ENCODE assay signal across 20 cellular contexts in the genomic region with DNA sequence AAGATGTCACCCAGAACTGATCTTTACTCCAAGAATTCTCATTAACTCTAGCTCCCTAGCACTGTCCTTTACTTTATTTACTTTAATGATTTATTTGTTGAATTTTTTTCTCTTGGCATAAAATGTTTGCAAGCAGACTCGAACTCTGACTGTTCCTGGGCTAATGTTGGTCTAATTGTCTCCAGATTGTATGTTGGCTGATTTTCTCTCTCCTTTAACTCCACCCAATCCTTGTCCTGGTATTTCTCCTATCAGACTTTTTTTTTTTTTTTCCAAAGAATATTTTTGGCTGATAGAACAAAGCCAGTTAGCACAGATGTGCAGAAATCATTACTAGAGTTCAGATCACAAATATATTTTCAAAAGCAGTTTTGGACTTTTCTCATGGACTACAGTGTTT.
DNase-seq lines count a peak whose midpoint lies in the region; ATAC-seq, FAIRE-seq and TF ChIP-seq lines count a peak whose summit lies in the region.
"Had no signal": no experiment of that assay in that cellular context is flagged by ENCODE, and none has a peak within 500 bp of the region (broad histone marks: within the 10 kb centered on the region; RNA-seq: fewer than 3 reads in every experiment).

No MANE protein-coding gene starts in this region.

- H3K4me2 ChIP-seq in K562 (ENCODE audit: insufficient read depth, low read length) = no peak overlapping the region
- H3K4me2 ChIP-seq: GM23338 had no signal

- no peaks in the 10 kb centered on the region for H3K9me3 Mint-ChIP-seq in Calu3 (ENCODE audit: low read depth, unreplicated experiment)
- no peaks in the 10 kb centered on the region for H3K9me3 Mint-ChIP-seq in mesothelial cell of epicardium
- no peaks in the 10 kb centered on the region for H3K9me3 Mint-ChIP-seq in CD14-positive monocyte
- H3K9me3 Mint-ChIP-seq: GM23338 had no signal

- H3K27ac ChIP-seq in K562 (ENCODE audit: extremely low read depth, low read depth, low read length) = no peak overlapping the region

- no peak for TF ChIP-seq RAD21 in K562 (CRISPR knock-in tag; conservative IDR thresholded peaks at IDR 0.05 in 1 of 2, IDR thresholded peaks at IDR 0.05 in 1 of 2)

- peaks cover 5% of the 10 kb centered on the region for H3K9me1 ChIP-seq in K562 (ENCODE audit: control insufficient read depth, insufficient read depth, low read length)

- H3K4me3 ChIP-seq in HFF-Myc (replicated peaks; ENCODE audit: low read depth, low read length) = no peak overlapping the region
- no peak overlapping the region for H3K4me3 ChIP-seq in K562
- H3K4me3 ChIP-seq: GM23338, MG63 had no signal

- H3K27me3 ChIP-seq in K562 (ENCODE audit: control insufficient read depth in 2 of 2, insufficient read depth in 2 of 2, low read length in 2 of 2) = no peaks in the 10 kb centered on the region
- H3K27me3 ChIP-seq: MG63 had no signal

- no peaks in the 10 kb centered on the region for H4K20me1 ChIP-seq in K562 (replicated peaks; ENCODE audit: control insufficient read depth, insufficient read depth, low read length)

- H3K9me3 ChIP-seq in K562 (replicated peaks; ENCODE audit: control insufficient read depth, insufficient read depth, low read depth, low read length) = no peaks in the 10 kb centered on the region
- H3K9me3 ChIP-seq: MG63 had no signal

- in situ Hi-C loops in K562 (cut with MboI) = no loop called here

- CTCF ChIA-PET in Calu3 (lab: Charles Lee) = no interaction called here
- CTCF ChIA-PET in K562 (lab: Yijun Ruan, JAX; ENCODE audit: low intra/inter-chr PET ratio) = no interaction called here

- no peak for FAIRE-seq in K562 (lab: Jason Lieb, UNC)
- FAIRE-seq: GM12892 had no signal

- no peaks in the 10 kb centered on the region for H3K4me1 Mint-ChIP-seq in Calu3 (ENCODE audit: low read depth, unreplicated experiment)
- H3K4me1 Mint-ChIP-seq in mesothelial cell of epicardium = peaks cover 8% of the 10 kb centered on the region
- peaks cover 2% of the 10 kb centered on the region for H3K4me1 Mint-ChIP-seq in CD14-positive monocyte

- H3K36me3 ChIP-seq in K562 (ENCODE audit: control insufficient read depth, insufficient read depth, low read length) = peaks cover 56% of the 10 kb centered on the region

- no peaks in the 10 kb centered on the region for H3K79me2 ChIP-seq in K562 (ENCODE audit: control insufficient read depth, insufficient read depth, low read length)

- intact Hi-C loops in Calu3 (cut with micrococcal nuclease; ENCODE audit: unreplicated experiment) (no loop called here), K562 (cut with micrococcal nuclease) (no loop called here), CD14-positive monocyte (cut with micrococcal nuclease) (no loop called here)

- H3K9ac ChIP-seq in K562 (ENCODE audit: insufficient read depth in 1 of 2, low read depth in 2 of 2, low read length in 2 of 2) = no peak overlapping the region

- TF ChIP-seq CTCF in Calu3 (IDR thresholded peaks at IDR 0.05; ENCODE audit: unreplicated experiment) = no peak
- TF ChIP-seq CTCF in HFF-Myc (IDR thresholded peaks at IDR 0.05; ENCODE audit: low read depth, low read length, missing control alignments) = no peak
- no peak for TF ChIP-seq CTCF in K562 (IDR thresholded peaks at IDR 0.05 in 2 of 3, conservative IDR thresholded peaks at IDR 0.05 in 1 of 3; ENCODE audit: insufficient read depth in 2 of 3, low read depth in 1 of 3, low read length in 3 of 3)
- no peak for TF ChIP-seq CTCF in mesothelial cell of epicardium (IDR thresholded peaks at IDR 0.05; ENCODE audit: unreplicated experiment)
- no peak for TF ChIP-seq CTCF in CD14-positive monocyte (IDR thresholded peaks at IDR 0.05)

- WGBS in K562 (ENCODE audit: insufficient coverage, low coverage, missing lambda C conversion rate) = 91% methylated on average over 1 of the region's 1 CpG

- H3K4me1 ChIP-seq in K562 (replicated peaks in 1 of 2; ENCODE audit: control insufficient read depth in 2 of 2, insufficient read depth in 2 of 2, low read length in 2 of 2) = no peaks in the 10 kb centered on the region

- TF ChIP-seq EP300 in K562 (IDR thresholded peaks at IDR 0.05; ENCODE audit: low read length) = no peak

- no peaks in the 10 kb centered on the region for H3K36me3 Mint-ChIP-seq in Calu3 (ENCODE audit: insufficient read depth, unreplicated experiment)
- H3K36me3 Mint-ChIP-seq in mesothelial cell of epicardium = peaks cover 14% of the 10 kb centered on the region
- H3K36me3 Mint-ChIP-seq in CD14-positive monocyte = peaks cover 68 to 77% of the 10 kb centered on the region in 2 donors

- H3K27me3 Mint-ChIP-seq in Calu3 (ENCODE audit: unreplicated experiment) (no peaks in the 10 kb centered on the region), mesothelial cell of epicardium (ENCODE audit: low read depth) (no peaks in the 10 kb centered on the region), CD14-positive monocyte (ENCODE audit: low read depth in 3 of 3) (no peaks in the 10 kb centered on the region)

- DNase-seq in Calu3 (no peak), HFF-Myc (ENCODE audit: extremely low read depth, low read depth) (peak; percentile 29), K562 (ENCODE audit: extremely low read depth in 1 of 4, low spot score in 3 of 4) (no peak), mesothelial cell of epicardium (ENCODE audit: low spot score in 2 of 2, unreplicated experiment in 2 of 2) (no peak), CD14-positive monocyte (ENCODE audit: low spot score) (no peak), DMS153 treated with DMSO at 0.1 percent for 48 hours (lab: John Stamatoyannopoulos, UW; ENCODE audit: unreplicated experiment) (no peak)
- no peak for DNase-seq in stimulated activated CD8-positive, alpha-beta memory T cell treated with anti-CD3 and anti-CD28 coated beads, Interleukin-4, amount 100 ng/mL, for 48 hours
- DNase-seq: ACHN, C1 segment of cervical spinal cord, DMS153, KG1, MG63, NCI-H1105 treated with DMSO at 0.1 percent for 48 hours, NCI-H187, NCI-H446 treated with DMSO at 0.1 percent for 48 hours, NCI-H748 treated with DMSO at 0.1 percent for 48 hours had no signal

- ATAC-seq in K562 = no peak
- ATAC-seq in GM19328 (IDR thresholded peaks at IDR 0.05; ENCODE audit: unreplicated experiment) = no peak
- ATAC-seq: GM23338, Right ventricle myocardium inferior had no signal

- POLR2A ChIA-PET in K562 (lab: Yijun Ruan, JAX) = no interaction called here

- H3K27ac Mint-ChIP-seq in Calu3 (ENCODE audit: unreplicated experiment) = no peak overlapping the region
- H3K27ac Mint-ChIP-seq in mesothelial cell of epicardium = peak overlapping the region; percentile 51
- H3K27ac Mint-ChIP-seq in CD14-positive monocyte = no peak overlapping the region
- H3K27ac Mint-ChIP-seq: GM23338 had no signal

- TF ChIP-seq POLR2A in K562 (conservative IDR thresholded peaks at IDR 0.05) = no peak

- H2AFZ ChIP-seq in K562 (ENCODE audit: low read depth, low read length) = no peak overlapping the region
- H2AFZ ChIP-seq: GM23338 had no signal

- H3K4me3 Mint-ChIP-seq in Calu3 (ENCODE audit: low read depth, unreplicated experiment) = no peak overlapping the region
- no peak overlapping the region for H3K4me3 Mint-ChIP-seq in mesothelial cell of epicardium
- no peak overlapping the region for H3K4me3 Mint-ChIP-seq in CD14-positive monocyte
- H3K4me3 Mint-ChIP-seq: GM23338 had no signal

- BruUV-seq in Calu3 (replicated peaks; lab: Mats Ljungman, UMichigan) (TSS peak; percentile 14), K562 (replicated peaks; lab: Mats Ljungman, UMichigan) (TSS peak; percentile 11)

TF ChIP-seq in K562, 482 proteins besides CTCF, POLR2A, EP300 and RAD21 (continues in another document):
- TF ChIP-seq ZNF778 (CRISPR knock-in tag; IDR thresholded peaks at IDR 0.05) (no peak), RBM22 (IDR thresholded peaks at IDR 0.05; ENCODE audit: low read depth, low read length, poor library complexity, severe bottlenecking) (no peak), STAT5A (IDR thresholded peaks at IDR 0.05; ENCODE audit: borderline replicate concordance, low read length) (no peak), ZNF24 (IDR thresholded peaks at IDR 0.05) (no peak), ZNF551 (CRISPR knock-in tag; IDR thresholded peaks at IDR 0.05) (no peak), ZKSCAN3 (CRISPR knock-in tag; IDR thresholded peaks at IDR 0.05) (no peak), GABPB1 (CRISPR knock-in tag; IDR thresholded peaks at IDR 0.05) (no peak), NFRKB (IDR thresholded peaks at IDR 0.05; ENCODE audit: low read depth) (no peak)
- TF ChIP-seq, protein P1, sequence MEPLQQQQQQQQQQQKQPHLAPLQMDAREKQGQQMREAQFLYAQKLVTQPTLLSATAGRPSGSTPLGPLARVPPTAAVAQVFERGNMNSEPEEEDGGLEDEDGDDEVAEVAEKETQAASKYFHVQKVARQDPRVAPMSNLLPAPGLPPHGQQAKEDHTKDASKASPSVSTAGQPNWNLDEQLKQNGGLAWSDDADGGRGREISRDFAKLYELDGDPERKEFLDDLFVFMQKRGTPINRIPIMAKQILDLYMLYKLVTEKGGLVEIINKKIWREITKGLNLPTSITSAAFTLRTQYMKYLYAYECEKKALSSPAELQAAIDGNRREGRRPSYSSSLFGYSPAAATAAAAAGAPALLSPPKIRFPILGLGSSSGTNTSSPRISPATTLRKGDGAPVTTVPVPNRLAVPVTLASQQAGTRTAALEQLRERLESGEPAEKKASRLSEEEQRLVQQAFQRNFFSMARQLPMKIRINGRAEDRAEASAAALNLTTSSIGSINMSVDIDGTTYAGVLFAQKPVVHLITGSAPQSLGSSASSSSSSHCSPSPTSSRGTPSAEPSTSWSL (CRISPR knock-in tag; IDR thresholded peaks at IDR 0.05; ENCODE audit: borderline replicate concordance) = no peak
- TF ChIP-seq, protein P2, sequence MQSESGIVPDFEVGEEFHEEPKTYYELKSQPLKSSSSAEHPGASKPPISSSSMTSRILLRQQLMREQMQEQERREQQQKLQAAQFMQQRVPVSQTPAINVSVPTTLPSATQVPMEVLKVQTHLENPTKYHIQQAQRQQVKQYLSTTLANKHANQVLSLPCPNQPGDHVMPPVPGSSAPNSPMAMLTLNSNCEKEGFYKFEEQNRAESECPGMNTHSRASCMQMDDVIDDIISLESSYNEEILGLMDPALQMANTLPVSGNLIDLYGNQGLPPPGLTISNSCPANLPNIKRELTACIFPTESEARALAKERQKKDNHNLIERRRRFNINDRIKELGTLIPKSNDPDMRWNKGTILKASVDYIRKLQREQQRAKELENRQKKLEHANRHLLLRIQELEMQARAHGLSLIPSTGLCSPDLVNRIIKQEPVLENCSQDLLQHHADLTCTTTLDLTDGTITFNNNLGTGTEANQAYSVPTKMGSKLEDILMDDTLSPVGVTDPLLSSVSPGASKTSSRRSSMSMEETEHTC (IDR thresholded peaks at IDR 0.05) = no peak
- TF ChIP-seq, protein P3, sequence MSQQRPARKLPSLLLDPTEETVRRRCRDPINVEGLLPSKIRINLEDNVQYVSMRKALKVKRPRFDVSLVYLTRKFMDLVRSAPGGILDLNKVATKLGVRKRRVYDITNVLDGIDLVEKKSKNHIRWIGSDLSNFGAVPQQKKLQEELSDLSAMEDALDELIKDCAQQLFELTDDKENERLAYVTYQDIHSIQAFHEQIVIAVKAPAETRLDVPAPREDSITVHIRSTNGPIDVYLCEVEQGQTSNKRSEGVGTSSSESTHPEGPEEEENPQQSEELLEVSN (IDR thresholded peaks at IDR 0.05; ENCODE audit: borderline replicate concordance in 1 of 2, extremely low read depth in 1 of 2, insufficient read depth in 1 of 2, insufficient read length in 1 of 2, low read depth in 1 of 2, low read length in 1 of 2, poor library complexity in 1 of 2, severe bottlenecking in 1 of 2) = no peak
